39 cellular contexts compared by ENCODE assay signal in genomic region chr11:22041039-22041438, GRCh38.
"Had no signal": no experiment of that assay in that cellular context is flagged by ENCODE, and none has a peak within 500 bp of the region (broad histone marks: within the 10 kb centered on the region; RNA-seq: fewer than 3 reads in every experiment).

No MANE protein-coding gene starts in this region.

- H3K4me1 ChIP-seq: adrenal gland, ascending aorta, breast epithelium had no signal

- H3K27me3 Mint-ChIP-seq: activated naive CD4-positive, alpha-beta T cell treated with anti-CD3 and anti-CD28 coated beads, Interleukin-2, amount 10 ng/mL, durations not matched to agents 7 days and 5 days; activated naive CD4-positive, alpha-beta T cell treated with anti-CD3 and anti-CD28 coated beads, Interleukin-2, amount 50 U/mL, for 24 hours; activated naive CD8-positive, alpha-beta T cell; activated naive CD8-positive, alpha-beta T cell treated with anti-CD3 and anti-CD28 coated beads for 36 hours; activated naive CD8-positive, alpha-beta T cell treated with anti-CD3 and anti-CD28 coated beads, Interleukin-2, amount 10 ng/mL, durations not matched to agents 7 days and 5 days; activated naive CD8-positive, alpha-beta T cell treated with anti-CD3 and anti-CD28 coated beads, Interleukin-2, amount 50 U/mL, for 24 hours; activated T-cell treated with anti-CD3 and anti-CD28 coated beads, Interleukin-2, amount 50 U/mL, for 24 hours; activated T-helper 17 cell treated with anti-CD3 and anti-CD28 coated beads, Interleukin-2, amount 50 U/mL, for 72 hours; brain; central memory CD8-positive, alpha-beta T cell had no signal

- H3K4me3 Mint-ChIP-seq: activated naive CD4-positive, alpha-beta T cell treated with anti-CD3 and anti-CD28 coated beads for 36 hours; activated naive CD4-positive, alpha-beta T cell treated with anti-CD3 and anti-CD28 coated beads, Interleukin-2, amount 10 ng/mL, durations not matched to agents 7 days and 5 days; activated naive CD4-positive, alpha-beta T cell treated with anti-CD3 and anti-CD28 coated beads, Interleukin-2, amount 50 U/mL, for 24 hours; activated naive CD8-positive, alpha-beta T cell; activated naive CD8-positive, alpha-beta T cell treated with anti-CD3 and anti-CD28 coated beads for 36 hours; activated naive CD8-positive, alpha-beta T cell treated with anti-CD3 and anti-CD28 coated beads, Interleukin-2, amount 10 ng/mL, durations not matched to agents 7 days and 5 days; activated naive CD8-positive, alpha-beta T cell treated with anti-CD3 and anti-CD28 coated beads, Interleukin-2, amount 50 U/mL, for 24 hours; activated T-cell treated with anti-CD3 and anti-CD28 coated beads, Interleukin-2, amount 50 U/mL, for 24 hours; activated T-cell treated with anti-CD3 and anti-CD28 coated beads, Interleukin-2, amount 50 U/mL, for 4 hours; activated T-helper 1 cell treated with anti-CD3 and anti-CD28 coated beads, Interleukin-12 subunit alpha, Interleukin-12 subunit beta, Interleukin-2, Interleukin-4 antibody, amounts not matched to agents 30 ng/mL and 10 ng/mL and 1 ng/mL, durations not matched to agents 14 hours and 24 hours and 36 hours; activated T-helper 17 cell treated with anti-CD3 and anti-CD28 coated beads, Interleukin-2, amount 50 U/mL, for 72 hours; brain; central memory CD8-positive, alpha-beta T cell had no signal

- H3K36me3 Mint-ChIP-seq: activated naive CD4-positive, alpha-beta T cell treated with anti-CD3 and anti-CD28 coated beads, Interleukin-2, amount 10 ng/mL, durations not matched to agents 7 days and 5 days; activated naive CD4-positive, alpha-beta T cell treated with anti-CD3 and anti-CD28 coated beads, Interleukin-2, amount 50 U/mL, for 24 hours; activated naive CD4-positive, alpha-beta T cell treated with anti-CD3 and anti-CD28 coated beads, Interleukin-2, amount 50 U/mL, for 72 hours; activated naive CD8-positive, alpha-beta T cell; activated naive CD8-positive, alpha-beta T cell treated with anti-CD3 and anti-CD28 coated beads for 36 hours; activated naive CD8-positive, alpha-beta T cell treated with anti-CD3 and anti-CD28 coated beads, Interleukin-2, amount 10 ng/mL, durations not matched to agents 7 days and 5 days; brain had no signal

- H3K4me3 ChIP-seq: adrenal gland, ascending aorta, body of pancreas, breast epithelium, cardiac muscle cell had no signal

- ATAC-seq: activated naive CD4-positive, alpha-beta T cell treated with anti-CD3 and anti-CD28 coated beads, Interleukin-2, amount 50 U/mL, for 72 hours; activated naive CD8-positive, alpha-beta T cell treated with anti-CD3 and anti-CD28 coated beads, Interleukin-2, amount 50 U/mL, for 24 hours; activated T-cell treated with anti-CD3 and anti-CD28 coated beads, Interleukin-2, amount 50 U/mL, for 4 hours; activated T-helper 17 cell treated with anti-CD3 and anti-CD28 coated beads, Interleukin-2, amount 50 U/mL, for 72 hours had no signal

- H3K4me1 Mint-ChIP-seq: activated naive CD4-positive, alpha-beta T cell treated with anti-CD3 and anti-CD28 coated beads, Interleukin-2, amount 10 ng/mL, durations not matched to agents 7 days and 5 days; activated naive CD4-positive, alpha-beta T cell treated with anti-CD3 and anti-CD28 coated beads, Interleukin-2, amount 50 U/mL, for 24 hours; activated naive CD8-positive, alpha-beta T cell treated with anti-CD3 and anti-CD28 coated beads for 36 hours; activated naive CD8-positive, alpha-beta T cell treated with anti-CD3 and anti-CD28 coated beads, Interleukin-2, amount 10 ng/mL, durations not matched to agents 7 days and 5 days; activated naive CD8-positive, alpha-beta T cell treated with anti-CD3 and anti-CD28 coated beads, Interleukin-2, amount 50 U/mL, for 24 hours; activated T-helper 17 cell treated with anti-CD3 and anti-CD28 coated beads, Interleukin-2, amount 50 U/mL, for 72 hours; brain; central memory CD8-positive, alpha-beta T cell had no signal

- H3K27ac Mint-ChIP-seq: activated naive CD4-positive, alpha-beta T cell treated with anti-CD3 and anti-CD28 coated beads for 36 hours; activated naive CD4-positive, alpha-beta T cell treated with anti-CD3 and anti-CD28 coated beads, Interleukin-2, amount 10 ng/mL, durations not matched to agents 7 days and 5 days; activated naive CD4-positive, alpha-beta T cell treated with anti-CD3 and anti-CD28 coated beads, Interleukin-2, amount 50 U/mL, for 24 hours; activated naive CD4-positive, alpha-beta T cell treated with anti-CD3 and anti-CD28 coated beads, Interleukin-2, amount 50 U/mL, for 72 hours; activated naive CD8-positive, alpha-beta T cell; activated naive CD8-positive, alpha-beta T cell treated with anti-CD3 and anti-CD28 coated beads for 36 hours; activated naive CD8-positive, alpha-beta T cell treated with anti-CD3 and anti-CD28 coated beads, Interleukin-2, amount 10 ng/mL, durations not matched to agents 7 days and 5 days; activated naive CD8-positive, alpha-beta T cell treated with anti-CD3 and anti-CD28 coated beads, Interleukin-2, amount 50 U/mL, for 24 hours; activated T-cell treated with anti-CD3 and anti-CD28 coated beads, Interleukin-2, amount 50 U/mL, for 24 hours; activated T-helper 1 cell treated with anti-CD3 and anti-CD28 coated beads, Interleukin-12 subunit alpha, Interleukin-12 subunit beta, Interleukin-2, Interleukin-4 antibody, amounts not matched to agents 30 ng/mL and 10 ng/mL and 1 ng/mL, durations not matched to agents 14 hours and 24 hours and 36 hours; activated T-helper 17 cell treated with anti-CD3 and anti-CD28 coated beads, Interleukin-2, amount 50 U/mL, for 72 hours; activated T-helper 2 cell treated with anti-CD3 and anti-CD28 coated beads, Interferon-gamma antibody, Interleukin-2, Interleukin-4, amounts not matched to agents 10 μg/mL and 5 μg/mL and 100 μg/mL, durations not matched to agents 14 hours and 24 hours and 36 hours; brain had no signal

- H3K9me3 Mint-ChIP-seq: activated naive CD4-positive, alpha-beta T cell treated with anti-CD3 and anti-CD28 coated beads, Interleukin-2, amount 10 ng/mL, durations not matched to agents 7 days and 5 days; activated naive CD4-positive, alpha-beta T cell treated with anti-CD3 and anti-CD28 coated beads, Interleukin-2, amount 50 U/mL, for 24 hours; activated naive CD8-positive, alpha-beta T cell treated with anti-CD3 and anti-CD28 coated beads for 36 hours; activated naive CD8-positive, alpha-beta T cell treated with anti-CD3 and anti-CD28 coated beads, Interleukin-2, amount 10 ng/mL, durations not matched to agents 7 days and 5 days; activated naive CD8-positive, alpha-beta T cell treated with anti-CD3 and anti-CD28 coated beads, Interleukin-2, amount 50 U/mL, for 24 hours; activated T-cell treated with anti-CD3 and anti-CD28 coated beads, Interleukin-2, amount 50 U/mL, for 24 hours; activated T-helper 1 cell treated with anti-CD3 and anti-CD28 coated beads, Interleukin-12 subunit alpha, Interleukin-12 subunit beta, Interleukin-2, Interleukin-4 antibody, amounts not matched to agents 30 ng/mL and 10 ng/mL and 1 ng/mL, durations not matched to agents 14 hours and 24 hours and 36 hours; brain had no signal

- FAIRE-seq: astrocyte, bronchial epithelial cell had no signal

- H3K9me3 ChIP-seq: adrenal gland, ascending aorta, body of pancreas, breast epithelium had no signal

- DNase-seq: activated effector memory CD4-positive, alpha-beta T cell treated with anti-CD3 and anti-CD28 coated beads, Interleukin-2, amount 50 U/mL, for 16 hours; activated effector memory CD4-positive, alpha-beta T cell treated with Interleukin-2 at 50 U/mL for 16 hours; activated gamma-delta T cell; activated gamma-delta T cell treated with Interleukin-2 at 50 U/mL for 16 hours; activated naive CD4-positive, alpha-beta T cell; activated naive CD4-positive, alpha-beta T cell treated with anti-CD3 and anti-CD28 coated beads for 36 hours; activated naive CD4-positive, alpha-beta T cell treated with anti-CD3 and anti-CD28 coated beads, Interleukin-2, amount 10 ng/mL, durations not matched to agents 7 days and 5 days; activated naive CD4-positive, alpha-beta T cell treated with anti-CD3 and anti-CD28 coated beads, Interleukin-2, amount 50 U/mL, for 16 hours; activated naive CD4-positive, alpha-beta T cell treated with Interleukin-2 at 50 U/mL for 16 hours; activated naive CD8-positive, alpha-beta T cell treated with anti-CD3 and anti-CD28 coated beads for 36 hours; activated naive CD8-positive, alpha-beta T cell treated with anti-CD3 and anti-CD28 coated beads, Interleukin-2, amount 10 ng/mL, durations not matched to agents 7 days and 5 days; activated naive CD8-positive, alpha-beta T cell treated with anti-CD3 and anti-CD28 coated beads, Interleukin-2, amount 50 U/mL, for 24 hours; activated T-cell treated with anti-CD3 and anti-CD28 coated beads, Interleukin-2, amount 50 U/mL, for 1 hour; activated T-cell treated with anti-CD3 and anti-CD28 coated beads, Interleukin-2, amount 50 U/mL, for 24 hours; activated T-cell treated with anti-CD3 and anti-CD28 coated beads, Interleukin-2, amount 50 U/mL, for 4 hours; activated T-cell treated with anti-CD3 and anti-CD28 coated beads, Interleukin-2, amount 50 U/mL, for 48 hours; adrenal gland; amniotic stem cell; amygdala; anterior cingulate cortex; aorta; body of pancreas; brain microvascular endothelial cell; caudate nucleus; central memory CD4-positive, alpha-beta T cell; cerebellar nuclear complex had no signal

- H3K36me3 ChIP-seq: adrenal gland, ascending aorta, brain microvascular endothelial cell, breast epithelium, cardiac muscle cell had no signal

- H3K27ac ChIP-seq: adrenal gland, ascending aorta, body of pancreas, brain microvascular endothelial cell, breast epithelium, cardiac muscle cell had no signal

- H3K27me3 ChIP-seq: adrenal gland, ascending aorta, body of pancreas, brain microvascular endothelial cell, breast epithelium, cardiac muscle cell had no signal
